23 cellular contexts compared by ENCODE assay signal in the genomic region with DNA sequence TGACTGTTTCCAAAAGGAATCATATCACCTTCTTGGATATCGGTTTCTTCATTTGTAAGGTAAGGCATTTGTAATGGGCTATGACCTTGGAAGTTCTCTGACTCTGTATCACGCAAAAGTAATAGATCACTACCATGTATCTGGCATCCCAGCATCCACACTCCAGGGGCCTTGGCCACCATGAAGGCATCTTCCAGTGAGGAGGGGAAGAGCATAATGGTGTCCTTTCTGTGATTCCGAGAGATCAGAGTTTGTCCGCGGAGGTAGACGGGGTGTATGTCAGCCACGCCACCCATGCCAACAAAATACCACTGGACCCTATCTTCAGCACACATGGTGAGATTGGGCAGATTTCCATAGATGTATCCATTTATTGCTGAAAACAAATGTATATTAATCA. TPM values are rescaled to one million over a fixed set of nuclear protein-coding genes. Genes with fewer than 3 reads are reported as not detected.
"Had no signal": no experiment of that assay in that cellular context is flagged by ENCODE, and none has a peak within 500 bp of the region (broad histone marks: within the 10 kb centered on the region; RNA-seq: fewer than 3 reads in every experiment).

No MANE protein-coding gene starts in this region.

- H2AFZ ChIP-seq: neural progenitor cell had no signal

- H3K4me2 ChIP-seq: neural progenitor cell, smooth muscle cell had no signal

- ATAC-seq: gastrocnemius medialis; left lung; naive thymus-derived CD4-positive, alpha-beta T cell; sciatic nerve; stimulated activated naive CD8-positive, alpha-beta T cell treated with anti-CD3 and anti-CD28 coated beads, Interleukin-15, amount 100 ng/mL, for 72 hours had no signal

- H3K36me3 ChIP-seq: gastrocnemius medialis, left lung, neural progenitor cell, prostate gland, right atrium auricular region, suprapubic skin, transverse colon, vagina had no signal

- DNase-seq: dorsolateral prefrontal cortex; effector CD4-positive, alpha-beta T cell; gastrocnemius medialis; head of caudate nucleus; left lung; mesendoderm; midbrain; naive thymus-derived CD4-positive, alpha-beta T cell; stimulated activated CD4-positive, alpha-beta T cell treated with anti-CD3 and anti-CD28 coated beads, Interleukin-12 subunit alpha, Interleukin-12 subunit beta, amount 100 ng/mL, for 4 hours; stimulated activated CD4-positive, alpha-beta T cell treated with anti-CD3 and anti-CD28 coated beads, Interleukin-1b, Interleukin-23, amount 100 ng/mL, for 48 hours; stimulated activated CD4-positive, alpha-beta T cell treated with anti-CD3 and anti-CD28 coated beads, Interleukin-4, amount 100 ng/mL, for 1 hour; stimulated activated CD8-positive, alpha-beta memory T cell treated with anti-CD3 and anti-CD28 coated beads, Interleukin-4, amount 100 ng/mL, for 48 hours; stimulated activated naive CD4-positive, alpha-beta T cell; stimulated activated naive CD8-positive, alpha-beta T cell treated with anti-CD3 and anti-CD28 coated beads, Interleukin-15, amount 100 ng/mL, for 72 hours; transverse colon had no signal

- H3K4me3 ChIP-seq: dorsolateral prefrontal cortex, gastrocnemius medialis, left lung, neural progenitor cell, prostate gland, right atrium auricular region, smooth muscle cell, suprapubic skin, transverse colon, vagina had no signal

- H3K9ac ChIP-seq: neural progenitor cell had no signal

- H3K27ac ChIP-seq: dorsolateral prefrontal cortex, gastrocnemius medialis, left lung, neural progenitor cell, prostate gland, right atrium auricular region, suprapubic skin, transverse colon, vagina had no signal

- H3K4me1 ChIP-seq: neural progenitor cell, prostate gland, suprapubic skin, vagina had no signal

- H3K9me3 ChIP-seq: gastrocnemius medialis, left lung, prostate gland, right atrium auricular region, suprapubic skin, transverse colon, vagina had no signal

- H3K27me3 ChIP-seq: dorsolateral prefrontal cortex, gastrocnemius medialis, left lung, neural progenitor cell, right atrium auricular region, suprapubic skin, transverse colon, vagina had no signal

RNA-seq across cellular contexts. Expression of a gene that starts 48.1 kb away (rescaled TPM):
- total RNA-seq: glomerular endothelial cell had no signal
- polyA plus RNA-seq: smooth muscle cell had no signal
